ENCODE assay signal across 9 cellular contexts in genomic region chr17:73092518-73093135, GRCh38. TPM values are rescaled to one million over a fixed set of nuclear protein-coding genes. Genes with fewer than 3 reads are reported as not detected.
DNase-seq lines count a peak whose midpoint lies in the region; ATAC-seq, FAIRE-seq and TF ChIP-seq lines count a peak whose summit lies in the region.
"Had no signal": no experiment of that assay in that cellular context is flagged by ENCODE, and none has a peak within 500 bp of the region (broad histone marks: within the 10 kb centered on the region; RNA-seq: fewer than 3 reads in every experiment).

TSS of gene SLC39A11 (minus strand) at chr17:73092688. CDS start at chr17:73088764, 3,924 bp downstream.

- TF ChIP-seq CTCF in AG09309 (IDR thresholded peaks at IDR 0.05; ENCODE audit: control insufficient read depth, insufficient read depth, low read depth, low read length, missing control alignments) (no peak), kidney (IDR thresholded peaks at IDR 0.05; ENCODE audit: borderline replicate concordance, extremely low read depth, insufficient read depth) (no peak)

- peak within 1 kb of the TSS in 1 of 2 donors; percentile 48 for H3K9ac ChIP-seq in kidney (ENCODE audit: low read length in 2 of 2)

- H3K36me3 ChIP-seq in kidney (ENCODE audit: control insufficient read depth in 1 of 2, insufficient read depth in 2 of 2, low read length in 2 of 2), result no peaks in the 10 kb centered on the region

- H3K4me1 ChIP-seq in kidney (ENCODE audit: control insufficient read depth in 1 of 2, insufficient read depth in 1 of 2, low read depth in 1 of 2, low read length in 2 of 2), result peaks cover 3 to 5% of the 10 kb centered on the region in 2 donors

- peak; percentile 38 for FAIRE-seq in kidney (lab: Jason Lieb, UNC)
- FAIRE-seq: colon had no signal

- H3K4me3 ChIP-seq in AG09309 (ENCODE audit: control insufficient read depth, low read depth, low read length), result peak within 1 kb of the TSS; percentile 82
- H3K4me3 ChIP-seq in kidney (ENCODE audit: low read length in 2 of 2), result peak within 1 kb of the TSS; percentile 73 to 75

- DNase-seq in AG09309 (ENCODE audit: low read depth), result peak; percentile 75
- DNase-seq in NCI-H345 treated with DMSO at 0.1 percent for 48 hours (lab: John Stamatoyannopoulos, UW; ENCODE audit: unreplicated experiment), result peak; percentile 98
- DNase-seq in cerebellar nuclear complex (lab: John Stamatoyannopoulos, UW), result peak; percentile 59 to 84
- DNase-seq in kidney, result peak; percentile 96
- DNase-seq in stimulated activated CD4-positive, alpha-beta T cell treated with anti-CD3 and anti-CD28 coated beads, Interleukin-15, amount 100 ng/mL, for 24 hours, result peak; percentile 94

- intact Hi-C loops in kidney (cut with DNase I), result no loop called here

- peak within 1 kb of the TSS in 1 of 2 donors; percentile 13 for H3K27ac ChIP-seq in kidney (ENCODE audit: low read depth in 2 of 2, low read length in 2 of 2)

- ATAC-seq in GM19023 (IDR thresholded peaks at IDR 0.05; ENCODE audit: unreplicated experiment) (peak; percentile 99), HG03280 (IDR thresholded peaks at IDR 0.05; ENCODE audit: unreplicated experiment) (peak; percentile 98)
- ATAC-seq in activated CD4-positive, CD25-positive, alpha-beta regulatory T cell treated with anti-CD3 and anti-CD28 coated beads, Interleukin-2, amount 50 U/mL, for 24 hours, result peak; percentile 99

- H3K9me3 ChIP-seq in kidney (ENCODE audit: control insufficient read depth in 1 of 2, low read length in 2 of 2), result no peaks in the 10 kb centered on the region

RNA-seq across cellular contexts. Expression of gene SLC39A11, which starts in this region (rescaled TPM):
- 37.2 TPM for total RNA-seq in kidney
- 19.7 TPM for polyA plus RNA-seq in kidney (ENCODE audit: insufficient read depth, low read depth, low replicate concordance)
